ENCODE assay signal across 29 cellular contexts in genomic region chr9:126488881-126489404, GRCh38.
A peak's percentile ranks its signal among the peaks of the same experiment; 100 is the strongest.
DNase-seq lines count a peak whose midpoint lies in the region; ATAC-seq and TF ChIP-seq lines count a peak whose summit lies in the region.
"Had no signal": no experiment of that assay in that cellular context is flagged by ENCODE, and none has a peak within 500 bp of the region (broad histone marks: within the 10 kb centered on the region; RNA-seq: fewer than 3 reads in every experiment).

No MANE protein-coding gene starts in this region.

- H3K27ac ChIP-seq in left ventricle myocardium inferior (replicated peaks) = peak overlapping the region; percentile 33
- H3K27ac ChIP-seq: adrenal gland, gastrocnemius medialis, tibial artery had no signal

- no peaks in the 10 kb centered on the region for H3K36me3 ChIP-seq in left ventricle myocardium inferior
- H3K36me3 ChIP-seq: gastrocnemius medialis had no signal

- no peaks in the 10 kb centered on the region for H3K27me3 ChIP-seq in left ventricle myocardium inferior (ENCODE audit: low read depth)
- H3K27me3 ChIP-seq: adrenal gland, gastrocnemius medialis, tibial artery had no signal

- intact Hi-C loops in left ventricle myocardium inferior (cut with micrococcal nuclease) (no loop called here), left cardiac atrium (cut with DNase I) (loop anchor here in 1 of 2 donors (5.0 kb wide), 1 partner anchor 187 kb away; no protein-coding TSS in a partner anchor)

- TF ChIP-seq CTCF in left ventricle myocardium inferior (IDR thresholded peaks at IDR 0.05; ENCODE audit: borderline replicate concordance) (no peak), omental fat pad (IDR thresholded peaks at IDR 0.05) (no peak)

- no peak for DNase-seq in left ventricle myocardium inferior
- DNase-seq in left cardiac atrium = no peak
- DNase-seq in left lobe of liver (ENCODE audit: low spot score) = no peak
- DNase-seq in pons (ENCODE audit: low spot score) = peak; percentile 58
- no peak for DNase-seq in omental fat pad (ENCODE audit: low spot score)
- no peak for DNase-seq in T-helper 9 cell
- no peak for DNase-seq in NCI-H187 treated with DMSO at 0.1 percent for 48 hours (lab: John Stamatoyannopoulos, UW)
- no peak for DNase-seq in activated CD4-positive, alpha-beta T cell treated with anti-CD3 and anti-CD28 coated beads for 48 hours
- DNase-seq: 8988T; activated CD4-positive, alpha-beta memory T cell treated with anti-CD3 and anti-CD28 coated beads, Interleukin-2, amount 10 ng/mL, durations not matched to agents 7 days and 5 days; activated CD4-positive, CD25-positive, alpha-beta regulatory T cell treated with anti-CD3 and anti-CD28 coated beads, Interleukin-2, amount 50 U/mL, for 72 hours; activated naive CD4-positive, alpha-beta T cell treated with anti-CD3 and anti-CD28 coated beads, Interleukin-2, amount 10 ng/mL, durations not matched to agents 7 days and 5 days; adrenal gland; DMS79 treated with DMSO at 0.1 percent for 48 hours; gastrocnemius medialis; GDM1; left colon; mesenchymal stem cell; MV-4-11; NCI-H1436; NCI-H2081 treated with DMSO at 0.1 percent for 48 hours; NCI-H345; occipital lobe; SIG-M5; stimulated activated naive CD4-positive, alpha-beta T cell treated with Interleukin-2 at 50 U/mL for 16 hours; tibial artery had no signal

- ATAC-seq in left cardiac atrium (no peak), left lobe of liver (peak; percentile 9), omental fat pad (ENCODE audit: low FRiP score) (no peak)
- ATAC-seq: activated T-helper 17 cell treated with anti-CD3 and anti-CD28 coated beads, Interleukin-2, amount 50 U/mL, for 72 hours; gastrocnemius medialis; HCT116; left colon had no signal

- peaks cover 16% of the 10 kb centered on the region for H3K4me1 ChIP-seq in left ventricle myocardium inferior
- H3K4me1 ChIP-seq: adrenal gland, gastrocnemius medialis, tibial artery had no signal

- H3K4me3 ChIP-seq in left ventricle myocardium inferior = no peak overlapping the region
- H3K4me3 ChIP-seq: adrenal gland, gastrocnemius medialis, skin epidermis, tibial artery had no signal

- no peaks in the 10 kb centered on the region for H3K9me3 ChIP-seq in left ventricle myocardium inferior (replicated peaks)
- H3K9me3 ChIP-seq: adrenal gland, gastrocnemius medialis, tibial artery had no signal
